In the genomic region with DNA sequence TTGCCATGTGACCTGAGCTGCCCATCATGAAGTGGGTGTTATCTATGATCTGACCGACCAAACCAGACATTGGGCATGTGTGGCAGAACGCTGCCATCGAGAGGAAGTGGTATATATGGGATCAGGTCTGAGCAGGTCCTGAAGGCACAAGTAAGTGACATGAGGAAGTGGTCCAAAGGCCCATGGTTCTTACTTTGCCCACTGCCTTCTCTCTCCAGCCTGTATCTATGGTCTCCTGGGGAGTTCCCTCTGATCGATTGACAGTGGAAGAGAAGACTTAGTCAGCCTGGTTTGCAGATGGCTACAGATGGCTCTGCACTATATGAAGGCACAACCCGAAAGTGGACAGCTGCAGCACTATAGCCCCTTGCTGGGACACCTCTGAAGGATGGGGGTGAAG, we compare ENCODE assay signal across 16 cellular contexts. TPM values are rescaled to one million over a fixed set of nuclear protein-coding genes. Genes with fewer than 3 reads are reported as not detected.
A peak's percentile ranks its signal among the peaks of the same experiment; 100 is the strongest.
DNase-seq lines count a peak whose midpoint lies in the region; ATAC-seq and TF ChIP-seq lines count a peak whose summit lies in the region.
"Had no signal": no experiment of that assay in that cellular context is flagged by ENCODE, and none has a peak within 500 bp of the region (broad histone marks: within the 10 kb centered on the region; RNA-seq: fewer than 3 reads in every experiment).

No MANE protein-coding gene starts in this region.

- no peaks in the 10 kb centered on the region for H3K9me3 ChIP-seq in naive thymus-derived CD4-positive, alpha-beta T cell (ENCODE audit: control insufficient read depth in 2 of 3, low read length in 3 of 3)

- peak overlapping the region; percentile 33 for H3K27ac Mint-ChIP-seq in activated CD4-positive, alpha-beta T cell treated with anti-CD3 and anti-CD28 coated beads for 36 hours
- H3K27ac Mint-ChIP-seq in naive thymus-derived CD4-positive, alpha-beta T cell: peak overlapping the region in 1 of 9 donors; percentile 8
- H3K27ac Mint-ChIP-seq: effector memory CD8-positive, alpha-beta T cell; natural killer cell; T-helper 2 cell treated with Interferon-gamma antibody and Interleukin-4, amounts not matched to agents 5 μg/mL and 100 μg/mL, for 36 hours had no signal

- H3K27me3 ChIP-seq in naive thymus-derived CD4-positive, alpha-beta T cell (ENCODE audit: control insufficient read depth in 2 of 2, insufficient read depth in 2 of 2, low read length in 2 of 2): no peaks in the 10 kb centered on the region

- no peak for TF ChIP-seq CTCF in coronary artery (IDR thresholded peaks at IDR 0.05)
- no peak for TF ChIP-seq CTCF in GM13976 (IDR thresholded peaks at IDR 0.05; ENCODE audit: borderline replicate concordance, control extremely low read depth, extremely low read depth, insufficient read depth, missing control alignments)

- peaks cover 11% of the 10 kb centered on the region for H3K4me1 Mint-ChIP-seq in activated CD4-positive, alpha-beta T cell treated with anti-CD3 and anti-CD28 coated beads for 36 hours
- peaks cover 13 to 43% (median 23%) of the 10 kb centered on the region in 7 donors for H3K4me1 Mint-ChIP-seq in naive thymus-derived CD4-positive, alpha-beta T cell

- H3K36me3 ChIP-seq in naive thymus-derived CD4-positive, alpha-beta T cell (ENCODE audit: control insufficient read depth in 2 of 3, insufficient read depth in 3 of 3, low read length in 3 of 3): no peaks in the 10 kb centered on the region

- peak overlapping the region in 1 of 2 donors; percentile 84 for H3K27ac ChIP-seq in coronary artery
- H3K27ac ChIP-seq in naive thymus-derived CD4-positive, alpha-beta T cell (ENCODE audit: low read depth, low read length): no peak overlapping the region

- H3K27me3 Mint-ChIP-seq in activated CD4-positive, alpha-beta T cell treated with anti-CD3 and anti-CD28 coated beads for 36 hours: no peaks in the 10 kb centered on the region
- no peaks in the 10 kb centered on the region for H3K27me3 Mint-ChIP-seq in naive thymus-derived CD4-positive, alpha-beta T cell

- no peaks in the 10 kb centered on the region for H3K9me3 Mint-ChIP-seq in activated CD4-positive, alpha-beta T cell treated with anti-CD3 and anti-CD28 coated beads for 36 hours (ENCODE audit: low read depth)
- H3K9me3 Mint-ChIP-seq in naive thymus-derived CD4-positive, alpha-beta T cell: no peaks in the 10 kb centered on the region
- H3K9me3 Mint-ChIP-seq: effector memory CD8-positive, alpha-beta T cell; natural killer cell; T-helper 2 cell treated with Interferon-gamma antibody and Interleukin-4, amounts not matched to agents 5 μg/mL and 100 μg/mL, for 36 hours had no signal

- no peak for ATAC-seq in activated CD4-positive, alpha-beta T cell treated with anti-CD3 and anti-CD28 coated beads for 36 hours
- peak; percentile 38 for ATAC-seq in naive thymus-derived CD4-positive, alpha-beta T cell
- no peak for ATAC-seq in HG03565 (IDR thresholded peaks at IDR 0.05; ENCODE audit: unreplicated experiment)
- no peak for ATAC-seq in HG03039 (IDR thresholded peaks at IDR 0.05; ENCODE audit: unreplicated experiment)
- ATAC-seq: effector memory CD8-positive, alpha-beta T cell; natural killer cell; right cardiac atrium had no signal

- DNase-seq in activated CD4-positive, alpha-beta T cell treated with anti-CD3 and anti-CD28 coated beads for 36 hours: no peak
- DNase-seq in activated CD4-positive, alpha-beta T cell treated with anti-CD3 and anti-CD28 coated beads for 4 hours: no peak
- no peak for DNase-seq in coronary artery (ENCODE audit: low spot score)
- DNase-seq in naive thymus-derived CD4-positive, alpha-beta T cell: no peak
- DNase-seq in GM13976 (ENCODE audit: low spot score): no peak
- DNase-seq in NCI-H526 (lab: John Stamatoyannopoulos, UW): no peak
- DNase-seq: activated CD4-positive, alpha-beta T cell treated with anti-CD3 and anti-CD28 coated beads, Interleukin-2, amount 50 U/mL, for 4 hours; COR-L47; effector memory CD8-positive, alpha-beta T cell; natural killer cell; NCI-H1694 treated with DMSO at 0.1 percent for 48 hours; NCI-H510A had no signal

- H3K36me3 Mint-ChIP-seq in activated CD4-positive, alpha-beta T cell treated with anti-CD3 and anti-CD28 coated beads for 36 hours (ENCODE audit: low read depth): no peaks in the 10 kb centered on the region
- peaks cover 0 to 11% (median 4%) of the 10 kb centered on the region in 5 donors for H3K36me3 Mint-ChIP-seq in naive thymus-derived CD4-positive, alpha-beta T cell
- H3K36me3 Mint-ChIP-seq: natural killer cell had no signal

- H3K4me1 ChIP-seq in naive thymus-derived CD4-positive, alpha-beta T cell (ENCODE audit: control insufficient read depth in 2 of 2, insufficient read depth in 2 of 2, low read length in 2 of 2): no peaks in the 10 kb centered on the region

- in situ Hi-C loops in GM13976 (cut with MboI; ENCODE audit: low sequenced_read_pairs, unreplicated experiment): no loop called here

- CTCF ChIA-PET in activated CD4-positive, alpha-beta T cell treated with anti-CD3 and anti-CD28 coated beads for 36 hours (lab: Charles Lee): no interaction called here
- CTCF ChIA-PET in naive thymus-derived CD4-positive, alpha-beta T cell (lab: Charles Lee): interaction anchor here (1.4 kb wide), 1 partner anchor 10 kb away, joined by 6 read pairs; no protein-coding TSS in a partner anchor

- peak overlapping the region; percentile 26 for H3K4me3 ChIP-seq in coronary artery
- no peak overlapping the region for H3K4me3 ChIP-seq in naive thymus-derived CD4-positive, alpha-beta T cell (ENCODE audit: low read length)

- POLR2A ChIA-PET in activated CD4-positive, alpha-beta T cell treated with anti-CD3 and anti-CD28 coated beads for 36 hours (lab: Charles Lee): no interaction called here
- POLR2A ChIA-PET in naive thymus-derived CD4-positive, alpha-beta T cell (lab: Charles Lee): no interaction called here

- no peak overlapping the region for H3K4me3 Mint-ChIP-seq in activated CD4-positive, alpha-beta T cell treated with anti-CD3 and anti-CD28 coated beads for 36 hours
- H3K4me3 Mint-ChIP-seq in naive thymus-derived CD4-positive, alpha-beta T cell: no peak overlapping the region
- H3K4me3 Mint-ChIP-seq: effector memory CD8-positive, alpha-beta T cell; natural killer cell; T-helper 2 cell treated with Interferon-gamma antibody and Interleukin-4, amounts not matched to agents 5 μg/mL and 100 μg/mL, for 36 hours had no signal

- intact Hi-C loops in activated CD4-positive, alpha-beta T cell treated with anti-CD3 and anti-CD28 coated beads for 36 hours (cut with DNase I, micrococcal nuclease): no loop called here
- intact Hi-C loops in naive thymus-derived CD4-positive, alpha-beta T cell (cut with micrococcal nuclease): no loop called here

RNA-seq across cellular contexts. Expression of a gene that starts 7.9 kb away (rescaled TPM):
- 1 to 10 TPM; 5.7 to 6.8 TPM for total RNA-seq in activated CD4-positive, alpha-beta T cell treated with anti-CD3 and anti-CD28 coated beads for 36 hours
- total RNA-seq in naive thymus-derived CD4-positive, alpha-beta T cell: 10 to 100 TPM in 1 of 5 experiments, 1 to 10 TPM in 4; 1.8 to 10.3 (median 1.9) TPM
- polyA plus RNA-seq in naive thymus-derived CD4-positive, alpha-beta T cell: 1 to 10 TPM; 1.4 to 2.8 TPM
